Comparison of ENCODE assay signal across 8 cellular contexts in genomic region chr9:127555830-127556820, GRCh38. TPM values are rescaled to one million over a fixed set of nuclear protein-coding genes. Genes with fewer than 3 reads are reported as not detected.
DNase-seq lines count a peak whose midpoint lies in the region; ATAC-seq, FAIRE-seq and TF ChIP-seq lines count a peak whose summit lies in the region.

No MANE protein-coding gene starts in this region.

- FAIRE-seq in A549 (lab: Jason Lieb, UNC): peak; percentile 80

- 20% methylated on average over 11 of the region's 13 CpGs for WGBS in A549 (ENCODE audit: missing lambda C conversion rate)
- WGBS in endodermal cell (ENCODE audit: insufficient coverage in 1 of 2, insufficient read length in 1 of 2), 2 experiments: 88 to 89% methylated on average over 9 to 13 of the region's 13 CpGs

- no peaks in the 10 kb centered on the region for H3K27me3 Mint-ChIP-seq in endodermal cell (ENCODE audit: insufficient read depth)

- H3K4me1 Mint-ChIP-seq in endodermal cell: peaks cover 4% of the 10 kb centered on the region

- TF ChIP-seq POLR2A in A549 (IDR thresholded peaks at IDR 0.05; ENCODE audit: low read length): no peak

- peak overlapping the region; percentile 82 to 92 for H3K27ac ChIP-seq in A549
- peak overlapping the region; percentile 68 for H3K27ac ChIP-seq in endodermal cell (ENCODE audit: low read depth, low read length)
- peak overlapping the region; percentile 85 for H3K27ac ChIP-seq in muscle layer of duodenum (ENCODE audit: low read length)
- H3K27ac ChIP-seq in subcutaneous abdominal adipose tissue (ENCODE audit: low read depth, low read length): peak overlapping the region; percentile 69

- DNase-seq in A549 (ENCODE audit: low read depth in 1 of 2, low spot score in 1 of 2) (peak; percentile 90 to 96), KG1 (lab: John Stamatoyannopoulos, UW) (peak; percentile 39), endodermal cell (no peak)
- peak; percentile 66 to 72 for DNase-seq in activated CD4-positive, alpha-beta T cell treated with anti-CD3 and anti-CD28 coated beads, Interleukin-2, amount 50 U/mL, for 48 hours

- TF ChIP-seq EP300 in A549 (IDR thresholded peaks at IDR 0.05): no peak

- TF ChIP-seq CTCF in A549 (IDR thresholded peaks at IDR 0.05) (no peak), endodermal cell (conservative IDR thresholded peaks at IDR 0.05) (no peak)

- POLR2A ChIA-PET in A549 (lab: Yijun Ruan, JAX): interaction anchor here (0.6 to 1.0 kb wide), 2 partner anchors 35 to 642 kb away, joined by 3 to 10 read pairs; partner anchors contain the start of gene RALGPS1

- H3K27me3 ChIP-seq in endodermal cell (ENCODE audit: control insufficient read depth, insufficient read depth, low read length, poor library complexity, severe bottlenecking): no peaks in the 10 kb centered on the region
- H3K27me3 ChIP-seq in muscle layer of duodenum (ENCODE audit: low read depth, low read length): no peaks in the 10 kb centered on the region
- peaks cover 0 to 4% (median 0%) of the 10 kb centered on the region in 5 donors for H3K27me3 ChIP-seq in subcutaneous abdominal adipose tissue (ENCODE audit: control insufficient read depth in 5 of 5, insufficient read depth in 4 of 5, low read length in 5 of 5)

- peak overlapping the region; percentile 69 for H3K4me2 ChIP-seq in A549

- CTCF ChIA-PET in A549 (lab: Yijun Ruan, JAX): interaction anchor here (0.6 to 6.3 kb wide), 18 partner anchors 10 to 365 kb away, joined by 3 to 68 read pairs (median 4); partner anchors contain the start of gene TOR2A

- H3K9ac ChIP-seq in endodermal cell (ENCODE audit: extremely low read depth, low read length, poor library complexity, severe bottlenecking): no peak overlapping the region
- H3K9ac ChIP-seq in subcutaneous abdominal adipose tissue (ENCODE audit: low read length in 5 of 5): peak overlapping the region in 2 of 5 donors; percentile 42 to 55

- TF ChIP-seq RAD21 in A549 (conservative IDR thresholded peaks at IDR 0.05 in 1 of 2, IDR thresholded peaks at IDR 0.05 in 1 of 2): 0 out of 5 replicates have a peak, but pooled peaks of 1 of the 2 experiments have one; percentile 9

- H3K4me1 ChIP-seq in A549: peaks cover 87% of the 10 kb centered on the region
- peaks cover 15% of the 10 kb centered on the region for H3K4me1 ChIP-seq in endodermal cell (ENCODE audit: control insufficient read depth, insufficient read depth, low read length)
- peaks cover 40 to 51% of the 10 kb centered on the region in 2 donors for H3K4me1 ChIP-seq in muscle layer of duodenum (ENCODE audit: control insufficient read depth in 1 of 2, insufficient read depth in 2 of 2, low read length in 2 of 2)
- peaks cover 10 to 64% (median 38%) of the 10 kb centered on the region in 5 donors for H3K4me1 ChIP-seq in subcutaneous abdominal adipose tissue (ENCODE audit: control insufficient read depth in 5 of 5, insufficient read depth in 5 of 5, low read length in 5 of 5)

- H3K9me3 Mint-ChIP-seq in endodermal cell: no peaks in the 10 kb centered on the region

- H3K36me3 ChIP-seq in endodermal cell (ENCODE audit: control insufficient read depth, insufficient read depth, low read length): no peaks in the 10 kb centered on the region
- H3K36me3 ChIP-seq in muscle layer of duodenum (ENCODE audit: control insufficient read depth in 1 of 2, insufficient read depth in 2 of 2, low read length in 2 of 2): peaks cover 15 to 23% of the 10 kb centered on the region in 2 donors
- peaks cover 0 to 16% (median 10%) of the 10 kb centered on the region in 5 donors for H3K36me3 ChIP-seq in subcutaneous abdominal adipose tissue (ENCODE audit: control insufficient read depth in 5 of 5, insufficient read depth in 5 of 5, low read length in 5 of 5)

- H3K4me3 ChIP-seq in A549: no peak overlapping the region
- H3K4me3 ChIP-seq in endodermal cell (ENCODE audit: low read length): no peak overlapping the region
- no peak overlapping the region for H3K4me3 ChIP-seq in muscle layer of duodenum (ENCODE audit: low read depth in 1 of 2, low read length in 2 of 2)
- H3K4me3 ChIP-seq in subcutaneous abdominal adipose tissue (ENCODE audit: low read depth in 1 of 5, low read length in 5 of 5): no peak overlapping the region

- H3K36me3 Mint-ChIP-seq in endodermal cell (ENCODE audit: low read depth): no peaks in the 10 kb centered on the region

- H3K4me3 Mint-ChIP-seq in endodermal cell: no peak overlapping the region

- H3K9me3 ChIP-seq in A549 (no peaks in the 10 kb centered on the region), endodermal cell (ENCODE audit: control insufficient read depth, low read length) (no peaks in the 10 kb centered on the region), muscle layer of duodenum (ENCODE audit: control insufficient read depth in 1 of 2, low read length in 2 of 2) (no peaks in the 10 kb centered on the region), subcutaneous abdominal adipose tissue (ENCODE audit: control insufficient read depth in 5 of 5, low read length in 5 of 5) (no peaks in the 10 kb centered on the region)

- ATAC-seq in A549: peak; percentile 83 to 86
- no peak for ATAC-seq in HG03469 (IDR thresholded peaks at IDR 0.05; ENCODE audit: unreplicated experiment)
- ATAC-seq in GM19324 (IDR thresholded peaks at IDR 0.05; ENCODE audit: low FRiP score, unreplicated experiment): no peak

- peak overlapping the region; percentile 68 for H3K27ac Mint-ChIP-seq in endodermal cell

TF ChIP-seq in A549, 52 proteins besides CTCF, POLR2A, EP300 and RAD21 (continues in another document):
- TF ChIP-seq SMC3 (IDR thresholded peaks at IDR 0.05): peak; percentile 4; the same call in 1 of the 3 replicates
- peak in 1 of 2 experiments; percentile 46; a peak in 2 of 5 replicates for TF ChIP-seq JUN (IDR thresholded peaks at IDR 0.05)
- peak; percentile 33; the same call in 1 of the 2 replicates for TF ChIP-seq KDM1A (IDR thresholded peaks at IDR 0.05; ENCODE audit: low read depth)
- TF ChIP-seq E2F6 (IDR thresholded peaks at IDR 0.05; ENCODE audit: borderline replicate concordance, low read depth): peak; percentile 54; the same call in 1 of the 2 replicates
- peak; percentile 96 for TF ChIP-seq MAX (IDR thresholded peaks at IDR 0.05)
- no peak for TF ChIP-seq RCOR1 (IDR thresholded peaks at IDR 0.05; ENCODE audit: low read depth, low read length)
- TF ChIP-seq HOXA7 (CRISPR knock-in tag; IDR thresholded peaks at IDR 0.05): 0 out of 2 replicates have a peak, but pooled peaks have one; percentile 55
- TF ChIP-seq MAFK (IDR thresholded peaks at IDR 0.05; ENCODE audit: partially characterized antibody): peak; percentile 70
- peak; percentile 29; the same call in 1 of the 2 replicates for TF ChIP-seq USF2 (IDR thresholded peaks at IDR 0.05)
- TF ChIP-seq MYC (IDR thresholded peaks at IDR 0.05; ENCODE audit: borderline replicate concordance, low read length): peak; percentile 88
- TF ChIP-seq CHD4 (IDR thresholded peaks at IDR 0.05; ENCODE audit: borderline replicate concordance): 0 out of 2 replicates have a peak, but pooled peaks have one; percentile 45
- no peak for TF ChIP-seq SREBF2 (IDR thresholded peaks at IDR 0.05)
- TF ChIP-seq REST (IDR thresholded peaks at IDR 0.05): no peak

RNA-seq across cellular contexts. Expression of gene STXBP1, which starts 56.0 kb away (rescaled TPM):
- polyA plus RNA-seq in A549 (2011; rRNA removed) (13.3 and 20.4 TPM in 2 replicates), A549 (2017; fragmentation: RNase III; extraction: RNeasy Plus Mini Kit Qiagen cat#74134 plus additional on column Dnase treatment) (16.1 to 22.6 TPM (median 19.8 TPM) in 3 replicates)
- 12.7 and 14.5 TPM in 2 replicates for polyA plus RNA-seq in A549 (2012; cell fraction: cytosol; rRNA removed)
- polyA plus RNA-seq in A549 (2012; cell fraction: nucleus; rRNA removed): 16.5 and 22.0 TPM in 2 replicates
- polyA minus RNA-seq in A549 (2011; rRNA and poly(A)+ RNA removed): 22.3 and 22.9 TPM in 2 replicates
- total RNA-seq in endodermal cell: 10 to 100 TPM; 27.8 to 46.8 TPM
- 36.9 TPM for polyA plus RNA-seq in endodermal cell (2013, experiment 1 of 2)
- 33.8 TPM for polyA plus RNA-seq in endodermal cell (2013, experiment 2 of 2)

Comparison
In these comparisons a context has a peak if more than half of its experiments do, and no peak if none do; other contexts are left out.
1. ATAC-seq: peak in A549 (2 of 2); none in HG03469 (single experiment) and GM19324 (single experiment).
2. Peak in every context shown above with its lines, with median percentiles within 50 percentile points of each other: H3K27ac ChIP-seq.